16 cellular contexts compared by ENCODE assay signal in genomic region chrX:68919707-68920106, GRCh38.
"Had no signal": no experiment of that assay in that cellular context is flagged by ENCODE, and none has a peak within 500 bp of the region (broad histone marks: within the 10 kb centered on the region; RNA-seq: fewer than 3 reads in every experiment).

No MANE protein-coding gene starts in this region.

- H3K4me1 ChIP-seq: pancreas had no signal

- H3K9me3 ChIP-seq: neutrophil, pancreas, spleen, tibial nerve had no signal

- H3K9me3 Mint-ChIP-seq: activated CD4-positive, alpha-beta T cell treated with anti-CD3 and anti-CD28 coated beads, Interleukin-2, amount 10 ng/mL, durations not matched to agents 24 days and 14 days; activated naive CD4-positive, alpha-beta T cell treated with anti-CD3 and anti-CD28 coated beads for 36 hours; activated T-cell treated with anti-CD3 and anti-CD28 coated beads, Interleukin-2, amount 50 U/mL, for 4 hours; central memory CD8-positive, alpha-beta T cell; naive thymus-derived CD4-positive, alpha-beta T cell had no signal

- H3K27me3 ChIP-seq: neutrophil had no signal

- ATAC-seq: activated CD8-positive, alpha-beta T cell treated with anti-CD3 and anti-CD28 coated beads, Interleukin-2, amount 10 ng/mL, durations not matched to agents 7 days and 5 days; activated T-cell treated with anti-CD3 and anti-CD28 coated beads, Interleukin-2, amount 50 U/mL, for 4 hours; naive thymus-derived CD4-positive, alpha-beta T cell; pancreas had no signal

- H3K36me3 Mint-ChIP-seq: naive thymus-derived CD4-positive, alpha-beta T cell had no signal

- H3K4me3 ChIP-seq: coronary artery, pancreas, spleen, tibial nerve had no signal

- H3K4me3 Mint-ChIP-seq: activated CD4-positive, alpha-beta T cell treated with anti-CD3 and anti-CD28 coated beads, Interleukin-2, amount 10 ng/mL, durations not matched to agents 24 days and 14 days; activated CD8-positive, alpha-beta T cell treated with anti-CD3 and anti-CD28 coated beads, Interleukin-2, amount 10 ng/mL, durations not matched to agents 7 days and 5 days; activated naive CD4-positive, alpha-beta T cell treated with anti-CD3 and anti-CD28 coated beads for 36 hours; activated T-cell treated with anti-CD3 and anti-CD28 coated beads, Interleukin-2, amount 50 U/mL, for 4 hours; central memory CD8-positive, alpha-beta T cell; naive thymus-derived CD4-positive, alpha-beta T cell had no signal

- DNase-seq: activated CD4-positive, alpha-beta T cell treated with anti-CD3 and anti-CD28 coated beads, Interleukin-2, amount 10 ng/mL, durations not matched to agents 24 days and 14 days; activated CD8-positive, alpha-beta T cell treated with anti-CD3 and anti-CD28 coated beads, Interleukin-2, amount 10 ng/mL, durations not matched to agents 7 days and 5 days; activated naive CD4-positive, alpha-beta T cell treated with anti-CD3 and anti-CD28 coated beads for 36 hours; activated T-cell treated with anti-CD3 and anti-CD28 coated beads, Interleukin-2, amount 50 U/mL, for 4 hours; aorta; erythroblast; kidney glomerular epithelial cell; mesenchymal stem cell; naive thymus-derived CD4-positive, alpha-beta T cell; pancreas; spleen; stimulated activated naive CD4-positive, alpha-beta T cell had no signal

- H3K36me3 ChIP-seq: neutrophil, pancreas, spleen, tibial nerve had no signal

- H3K27me3 Mint-ChIP-seq: central memory CD8-positive, alpha-beta T cell had no signal

- H3K27ac ChIP-seq: neutrophil, pancreas had no signal

- H3K4me1 Mint-ChIP-seq: central memory CD8-positive, alpha-beta T cell had no signal

- H3K27ac Mint-ChIP-seq: activated CD4-positive, alpha-beta T cell treated with anti-CD3 and anti-CD28 coated beads, Interleukin-2, amount 10 ng/mL, durations not matched to agents 24 days and 14 days; activated CD8-positive, alpha-beta T cell treated with anti-CD3 and anti-CD28 coated beads, Interleukin-2, amount 10 ng/mL, durations not matched to agents 7 days and 5 days; activated naive CD4-positive, alpha-beta T cell treated with anti-CD3 and anti-CD28 coated beads for 36 hours; naive thymus-derived CD4-positive, alpha-beta T cell had no signal
